In genomic region chr20:54115172-54115854, GRCh38 we compare ENCODE assay signal across 2 cellular contexts.
TF ChIP-seq lines count a peak whose summit lies in the region.

No MANE protein-coding gene starts in this region.

TF ChIP-seq in A549, 52 proteins besides CTCF, POLR2A, EP300 and RAD21 (continues in another document):
- TF ChIP-seq HOXA7 (CRISPR knock-in tag; IDR thresholded peaks at IDR 0.05) (peak; percentile 60; the same call in 1 of the 2 replicates), FOXS1 (CRISPR knock-in tag; IDR thresholded peaks at IDR 0.05) (peak; percentile 70; the same call in 1 of the 2 replicates), HEYL (CRISPR knock-in tag; IDR thresholded peaks at IDR 0.05) (peak; percentile 93), HOXB13 (CRISPR knock-in tag; IDR thresholded peaks at IDR 0.05; ENCODE audit: low read depth) (peak; percentile 98), HMGXB4 (CRISPR knock-in tag; IDR thresholded peaks at IDR 0.05; ENCODE audit: borderline replicate concordance) (peak; percentile 52; the same call in 1 of the 2 replicates), E2F6 (IDR thresholded peaks at IDR 0.05; ENCODE audit: borderline replicate concordance, low read depth) (peak; percentile 90), HDAC2 (IDR thresholded peaks at IDR 0.05) (no peak), RCOR1 (IDR thresholded peaks at IDR 0.05; ENCODE audit: low read depth, low read length) (no peak), TP53 (CRISPR knock-in tag; IDR thresholded peaks at IDR 0.05) (peak; percentile 95), ATOH8 (CRISPR knock-in tag; IDR thresholded peaks at IDR 0.05; ENCODE audit: low read depth) (peak; percentile 94), SREBF2 (IDR thresholded peaks at IDR 0.05) (no peak), CBX2 (IDR thresholded peaks at IDR 0.05; ENCODE audit: borderline replicate concordance, low read depth) (no peak), HOXB5 (CRISPR knock-in tag; IDR thresholded peaks at IDR 0.05) (peak; percentile 91), CEBPB (IDR thresholded peaks at IDR 0.05) (no peak), TFCP2L1 (CRISPR knock-in tag; IDR thresholded peaks at IDR 0.05) (peak; percentile 51; the same call in 1 of the 2 replicates), EHF (CRISPR knock-in tag; IDR thresholded peaks at IDR 0.05) (peak; percentile 95), CHD2 (IDR thresholded peaks at IDR 0.05; ENCODE audit: low read length, partially characterized antibody) (no peak), ZNF302 (CRISPR knock-in tag; IDR thresholded peaks at IDR 0.05) (peak; percentile 89), CHD4 (IDR thresholded peaks at IDR 0.05; ENCODE audit: borderline replicate concordance) (0 out of 2 replicates have a peak, but pooled peaks have one; percentile 17), JUNB (IDR thresholded peaks at IDR 0.05) (no peak), REST (IDR thresholded peaks at IDR 0.05) (no peak), MAFK (IDR thresholded peaks at IDR 0.05; ENCODE audit: partially characterized antibody) (peak; percentile 70), NPAS2 (CRISPR knock-in tag; IDR thresholded peaks at IDR 0.05; ENCODE audit: borderline replicate concordance) (peak; percentile 64), SMC3 (IDR thresholded peaks at IDR 0.05) (no peak), POLR2AphosphoS2 (conservative IDR thresholded peaks at IDR 0.05; ENCODE audit: low read length) (no peak)
- TF ChIP-seq, protein P1, sequence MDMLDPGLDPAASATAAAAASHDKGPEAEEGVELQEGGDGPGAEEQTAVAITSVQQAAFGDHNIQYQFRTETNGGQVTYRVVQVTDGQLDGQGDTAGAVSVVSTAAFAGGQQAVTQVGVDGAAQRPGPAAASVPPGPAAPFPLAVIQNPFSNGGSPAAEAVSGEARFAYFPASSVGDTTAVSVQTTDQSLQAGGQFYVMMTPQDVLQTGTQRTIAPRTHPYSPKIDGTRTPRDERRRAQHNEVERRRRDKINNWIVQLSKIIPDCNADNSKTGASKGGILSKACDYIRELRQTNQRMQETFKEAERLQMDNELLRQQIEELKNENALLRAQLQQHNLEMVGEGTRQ (IDR thresholded peaks at IDR 0.05): peak; percentile 54
- TF ChIP-seq, protein P2, sequence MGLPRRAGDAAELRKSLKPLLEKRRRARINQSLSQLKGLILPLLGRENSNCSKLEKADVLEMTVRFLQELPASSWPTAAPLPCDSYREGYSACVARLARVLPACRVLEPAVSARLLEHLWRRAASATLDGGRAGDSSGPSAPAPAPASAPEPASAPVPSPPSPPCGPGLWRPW (IDR thresholded peaks at IDR 0.05): no peak
- TF ChIP-seq, protein P3, sequence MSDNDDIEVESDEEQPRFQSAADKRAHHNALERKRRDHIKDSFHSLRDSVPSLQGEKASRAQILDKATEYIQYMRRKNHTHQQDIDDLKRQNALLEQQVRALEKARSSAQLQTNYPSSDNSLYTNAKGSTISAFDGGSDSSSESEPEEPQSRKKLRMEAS (IDR thresholded peaks at IDR 0.05): peak; percentile 91

TF ChIP-seq in HepG2, 621 proteins besides CTCF, POLR2A, EP300 and RAD21 (continues in another document):
- TF ChIP-seq ZNF816 (CRISPR knock-in tag; IDR thresholded peaks at IDR 0.05; ENCODE audit: borderline replicate concordance) (no peak), ZNF737 (CRISPR knock-in tag; IDR thresholded peaks at IDR 0.05; ENCODE audit: borderline replicate concordance) (0 out of 2 replicates have a peak, but pooled peaks have one; percentile 59), ZBTB7B (CRISPR knock-in tag; IDR thresholded peaks at IDR 0.05) (0 out of 2 replicates have a peak, but pooled peaks have one; percentile 13), ZBTB4 (CRISPR knock-in tag; IDR thresholded peaks at IDR 0.05; ENCODE audit: borderline replicate concordance) (peak; percentile 86; the same call in 1 of the 2 replicates), NFKB2 (CRISPR knock-in tag; IDR thresholded peaks at IDR 0.05; ENCODE audit: borderline replicate concordance) (0 out of 2 replicates have a peak, but pooled peaks have one; percentile 31), ZNF577 (CRISPR knock-in tag; IDR thresholded peaks at IDR 0.05; ENCODE audit: borderline replicate concordance, low read depth) (no peak), SP4 (CRISPR knock-in tag; IDR thresholded peaks at IDR 0.05) (0 out of 2 replicates have a peak, but pooled peaks have one; percentile 30), MIER3 (CRISPR knock-in tag; IDR thresholded peaks at IDR 0.05; ENCODE audit: borderline replicate concordance) (no peak), ISX (CRISPR knock-in tag; conservative IDR thresholded peaks at IDR 0.05) (no peak), SAP130 (CRISPR knock-in tag; IDR thresholded peaks at IDR 0.05; ENCODE audit: low read depth) (no peak), CHD2 (IDR thresholded peaks at IDR 0.05; ENCODE audit: low read depth, low read length) (0 out of 2 replicates have a peak, but pooled peaks have one; percentile 10), HOXD1 (CRISPR knock-in tag; IDR thresholded peaks at IDR 0.05) (no peak), ZNF768 (CRISPR knock-in tag; IDR thresholded peaks at IDR 0.05) (peak; percentile 57; the same call in 1 of the 2 replicates), AGO2 (optimal IDR thresholded peaks at IDR 0.05; ENCODE audit: low read depth, low read length) (no peak), HBP1 (CRISPR knock-in tag; IDR thresholded peaks at IDR 0.05; ENCODE audit: low read depth) (no peak), CSRNP2 (CRISPR knock-in tag; conservative IDR thresholded peaks at IDR 0.05; ENCODE audit: low read depth) (no peak), MED13 (CRISPR knock-in tag; IDR thresholded peaks at IDR 0.05) (no peak), IKZF4 (CRISPR knock-in tag; IDR thresholded peaks at IDR 0.05; ENCODE audit: borderline replicate concordance, low read depth, not compliant biosample characterization) (peak; percentile 35), NONO (IDR thresholded peaks at IDR 0.05) (no peak), NONO (CRISPR knock-in tag; conservative IDR thresholded peaks at IDR 0.05) (0 out of 2 replicates have a peak, but pooled peaks have one; percentile 34), ZNF879 (CRISPR knock-in tag; IDR thresholded peaks at IDR 0.05) (no peak), ZNF274 (CRISPR knock-in tag; IDR thresholded peaks at IDR 0.05) (peak; percentile 74; the same call in 1 of the 2 replicates), YEATS4 (CRISPR knock-in tag; IDR thresholded peaks at IDR 0.05; ENCODE audit: borderline replicate concordance) (0 out of 2 replicates have a peak, but pooled peaks have one; percentile 2), IRX3 (CRISPR knock-in tag; IDR thresholded peaks at IDR 0.05; ENCODE audit: borderline replicate concordance, low read depth) (no peak)
- TF ChIP-seq, protein P4, sequence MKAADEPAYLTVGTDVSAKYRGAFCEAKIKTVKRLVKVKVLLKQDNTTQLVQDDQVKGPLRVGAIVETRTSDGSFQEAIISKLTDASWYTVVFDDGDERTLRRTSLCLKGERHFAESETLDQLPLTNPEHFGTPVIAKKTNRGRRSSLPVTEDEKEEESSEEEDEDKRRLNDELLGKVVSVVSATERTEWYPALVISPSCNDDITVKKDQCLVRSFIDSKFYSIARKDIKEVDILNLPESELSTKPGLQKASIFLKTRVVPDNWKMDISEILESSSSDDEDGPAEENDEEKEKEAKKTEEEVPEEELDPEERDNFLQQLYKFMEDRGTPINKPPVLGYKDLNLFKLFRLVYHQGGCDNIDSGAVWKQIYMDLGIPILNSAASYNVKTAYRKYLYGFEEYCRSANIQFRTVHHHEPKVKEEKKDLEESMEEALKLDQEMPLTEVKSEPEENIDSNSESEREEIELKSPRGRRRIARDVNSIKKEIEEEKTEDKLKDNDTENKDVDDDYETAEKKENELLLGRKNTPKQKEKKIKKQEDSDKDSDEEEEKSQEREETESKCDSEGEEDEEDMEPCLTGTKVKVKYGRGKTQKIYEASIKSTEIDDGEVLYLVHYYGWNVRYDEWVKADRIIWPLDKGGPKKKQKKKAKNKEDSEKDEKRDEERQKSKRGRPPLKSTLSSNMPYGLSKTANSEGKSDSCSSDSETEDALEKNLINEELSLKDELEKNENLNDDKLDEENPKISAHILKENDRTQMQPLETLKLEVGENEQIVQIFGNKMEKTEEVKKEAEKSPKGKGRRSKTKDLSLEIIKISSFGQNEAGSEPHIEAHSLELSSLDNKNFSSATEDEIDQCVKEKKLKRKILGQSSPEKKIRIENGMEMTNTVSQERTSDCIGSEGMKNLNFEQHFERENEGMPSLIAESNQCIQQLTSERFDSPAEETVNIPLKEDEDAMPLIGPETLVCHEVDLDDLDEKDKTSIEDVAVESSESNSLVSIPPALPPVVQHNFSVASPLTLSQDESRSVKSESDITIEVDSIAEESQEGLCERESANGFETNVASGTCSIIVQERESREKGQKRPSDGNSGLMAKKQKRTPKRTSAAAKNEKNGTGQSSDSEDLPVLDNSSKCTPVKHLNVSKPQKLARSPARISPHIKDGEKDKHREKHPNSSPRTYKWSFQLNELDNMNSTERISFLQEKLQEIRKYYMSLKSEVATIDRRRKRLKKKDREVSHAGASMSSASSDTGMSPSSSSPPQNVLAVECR (CRISPR knock-in tag; IDR thresholded peaks at IDR 0.05; ENCODE audit: borderline replicate concordance): 0 out of 2 replicates have a peak, but pooled peaks have one; percentile 0
